In the genomic region with DNA sequence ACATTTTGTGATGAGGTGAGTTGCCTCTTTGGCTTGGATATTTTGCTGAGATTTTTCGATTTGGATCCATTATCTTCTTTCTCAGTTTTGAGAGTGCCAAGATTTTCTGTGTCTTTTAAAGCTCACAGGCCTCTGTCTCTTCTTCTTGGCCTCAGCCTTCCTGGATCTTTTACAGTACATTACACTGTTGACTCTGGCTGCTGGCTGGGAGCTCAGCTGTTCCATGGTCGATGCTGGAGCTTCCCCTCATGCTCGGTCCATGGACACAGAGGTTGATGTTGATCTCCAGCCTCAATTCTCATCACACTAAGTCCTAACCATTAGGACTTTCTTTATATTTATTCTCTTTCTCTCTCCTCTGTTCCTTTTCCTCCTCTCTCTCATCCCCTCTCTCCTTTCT, we compare ENCODE assay signal across 16 cellular contexts.
"Had no signal": no experiment of that assay in that cellular context is flagged by ENCODE, and none has a peak within 500 bp of the region (broad histone marks: within the 10 kb centered on the region; RNA-seq: fewer than 3 reads in every experiment).

No MANE protein-coding gene starts in this region.

- H3K4me1 Mint-ChIP-seq: activated CD4-positive, alpha-beta T cell treated with anti-CD3 and anti-CD28 coated beads for 36 hours; activated naive CD4-positive, alpha-beta T cell treated with anti-CD3 and anti-CD28 coated beads, Interleukin-2, amount 50 U/mL, for 24 hours; endodermal cell; naive B cell had no signal

- H2AFZ ChIP-seq: parathyroid adenoma had no signal

- H3K4me1 ChIP-seq: adrenal gland, parathyroid adenoma, tibial nerve had no signal

- H3K9me3 Mint-ChIP-seq: activated naive CD4-positive, alpha-beta T cell treated with anti-CD3 and anti-CD28 coated beads, Interleukin-2, amount 50 U/mL, for 24 hours; endodermal cell; naive B cell; WTC11 had no signal

- ATAC-seq: activated CD4-positive, alpha-beta T cell treated with anti-CD3 and anti-CD28 coated beads for 36 hours; stimulated activated naive CD8-positive, alpha-beta T cell treated with anti-CD3 and anti-CD28 coated beads, Interleukin-15, Interleukin-2, amounts not matched to agents 100 U/mL and 50 U/mL, for 24 hours; WTC11 had no signal

- H3K27me3 ChIP-seq: adrenal gland, tibial nerve had no signal

- H3K9ac ChIP-seq: parathyroid adenoma had no signal

- H3K36me3 ChIP-seq: adrenal gland, tibial nerve had no signal

- H3K4me3 Mint-ChIP-seq: activated CD4-positive, alpha-beta T cell treated with anti-CD3 and anti-CD28 coated beads for 36 hours; activated naive CD4-positive, alpha-beta T cell treated with anti-CD3 and anti-CD28 coated beads, Interleukin-2, amount 50 U/mL, for 24 hours; endodermal cell; naive B cell; WTC11 had no signal

- DNase-seq: activated CD4-positive, alpha-beta T cell treated with anti-CD3 and anti-CD28 coated beads for 36 hours; activated CD4-positive, alpha-beta T cell treated with anti-CD3 and anti-CD28 coated beads, Interleukin-2, amount 50 U/mL, for 48 hours; activated gamma-delta T cell; adrenal gland; endodermal cell; midbrain; naive B cell; stimulated activated CD4-positive, alpha-beta T cell treated with anti-CD3 and anti-CD28 coated beads, Interleukin-1b, Interleukin-23, amount 100 ng/mL, for 48 hours; stimulated activated naive CD8-positive, alpha-beta T cell treated with anti-CD3 and anti-CD28 coated beads, Interleukin-15, Interleukin-2, amounts not matched to agents 100 U/mL and 50 U/mL, for 24 hours; substantia nigra; SW 1271 had no signal

- H3K79me2 ChIP-seq: parathyroid adenoma had no signal

- H3K36me3 Mint-ChIP-seq: activated naive CD4-positive, alpha-beta T cell treated with anti-CD3 and anti-CD28 coated beads, Interleukin-2, amount 50 U/mL, for 24 hours; naive B cell; WTC11 had no signal

- H3K27ac ChIP-seq: adrenal gland, epithelial cell of prostate, parathyroid adenoma, tibial nerve had no signal

- H3K9me3 ChIP-seq: adrenal gland, tibial nerve had no signal

- H3K27me3 Mint-ChIP-seq: naive B cell had no signal

- H3K4me3 ChIP-seq: adrenal gland, tibial nerve had no signal

- H3K27ac Mint-ChIP-seq: activated CD4-positive, alpha-beta T cell treated with anti-CD3 and anti-CD28 coated beads for 36 hours; activated naive CD4-positive, alpha-beta T cell treated with anti-CD3 and anti-CD28 coated beads, Interleukin-2, amount 50 U/mL, for 24 hours; endodermal cell; naive B cell; WTC11 had no signal
